In genomic region chr2:197853549-197853948, GRCh38 we compare ENCODE assay signal across 23 cellular contexts. TPM values are rescaled to one million over a fixed set of nuclear protein-coding genes. Genes with fewer than 3 reads are reported as not detected.
"Had no signal": no experiment of that assay in that cellular context is flagged by ENCODE, and none has a peak within 500 bp of the region (broad histone marks: within the 10 kb centered on the region; RNA-seq: fewer than 3 reads in every experiment).

No MANE protein-coding gene starts in this region.

- H3K9me3 Mint-ChIP-seq: naive B cell, nephron progenitor cell had no signal

- H3K27me3 ChIP-seq: esophagus squamous epithelium, gastroesophageal sphincter, neutrophil, testis, tibial nerve, upper lobe of right lung, vagina had no signal

- H3K27ac Mint-ChIP-seq: dendritic cell treated with granulocyte-macrophage colony-stimulating factor and Interleukin-4, amounts not matched to agents 40 ng/mL and 50 ng/mL, for 4 days; naive B cell; nephron progenitor cell had no signal

- H3K27me3 Mint-ChIP-seq: dendritic cell treated with granulocyte-macrophage colony-stimulating factor and Interleukin-4, amounts not matched to agents 40 ng/mL and 50 ng/mL, for 4 days had no signal

- DNase-seq: esophagus squamous epithelium; foreskin fibroblast; glutamatergic neuron; islet precursor cell; left ventricle myocardium superior; mesenchymal stem cell; midbrain; naive B cell; nephron progenitor cell; posterior cingulate gyrus; right cardiac atrium; small intestine; stimulated activated CD4-positive, alpha-beta T cell treated with anti-CD3 and anti-CD28 coated beads, Interleukin-12 subunit alpha, Interleukin-12 subunit beta, amount 100 ng/mL, for 4 hours; stimulated activated naive CD4-positive, alpha-beta T cell; testis; upper lobe of right lung had no signal

- H3K4me1 ChIP-seq: esophagus squamous epithelium, testis, tibial nerve, upper lobe of right lung, vagina had no signal

- H3K36me3 ChIP-seq: esophagus squamous epithelium, gastroesophageal sphincter, neutrophil, tibial nerve, upper lobe of right lung, vagina had no signal

- ATAC-seq: gastroesophageal sphincter, left ventricle myocardium superior, right cardiac atrium, upper lobe of right lung had no signal

- H3K4me3 Mint-ChIP-seq: dendritic cell treated with granulocyte-macrophage colony-stimulating factor and Interleukin-4, amounts not matched to agents 40 ng/mL and 50 ng/mL, for 4 days; naive B cell; nephron progenitor cell had no signal

- H3K9me3 ChIP-seq: neutrophil, testis, vagina had no signal

- H3K4me1 Mint-ChIP-seq: naive B cell, nephron progenitor cell had no signal

- H3K27ac ChIP-seq: esophagus squamous epithelium, gastroesophageal sphincter, neutrophil, testis, tibial nerve, upper lobe of right lung, vagina had no signal

- H3K4me3 ChIP-seq: esophagus squamous epithelium, gastroesophageal sphincter, lung, testis, tibial nerve, upper lobe of right lung, vagina had no signal

- H3K36me3 Mint-ChIP-seq: naive B cell had no signal

RNA-seq across cellular contexts. Expression of gene PLCL1, which starts 49.2 kb away (rescaled TPM):
- total RNA-seq: epithelial cell of proximal tubule had no signal
